Comparison of ENCODE assay signal across 20 cellular contexts in genomic region chr16:71513302-71513701, GRCh38. TPM values are rescaled to one million over a fixed set of nuclear protein-coding genes. Genes with fewer than 3 reads are reported as not detected.
A peak's percentile ranks its signal among the peaks of the same experiment; 100 is the strongest.
DNase-seq lines count a peak whose midpoint lies in the region; ATAC-seq and TF ChIP-seq lines count a peak whose summit lies in the region.
"Had no signal": no experiment of that assay in that cellular context is flagged by ENCODE, and none has a peak within 500 bp of the region (broad histone marks: within the 10 kb centered on the region; RNA-seq: fewer than 3 reads in every experiment).

No MANE protein-coding gene starts in this region.

- no peaks in the 10 kb centered on the region for H3K9me2 ChIP-seq in PC-3 (replicated peaks; ENCODE audit: low read length)

- H3F3A ChIP-seq in PC-3 (ENCODE audit: low read length, unreplicated experiment): no peaks in the 10 kb centered on the region

- H3K4me1 Mint-ChIP-seq in Calu3 (ENCODE audit: low read depth, unreplicated experiment) (peaks cover 65% of the 10 kb centered on the region), endothelial cell (ENCODE audit: unreplicated experiment) (peaks cover 12% of the 10 kb centered on the region)
- H3K4me1 Mint-ChIP-seq: CD4-positive, CD25-positive, alpha-beta regulatory T cell; CD8-positive, alpha-beta memory T cell had no signal

- H3K79me2 ChIP-seq in PC-3 (ENCODE audit: low read length): no peaks in the 10 kb centered on the region

- H3K4me2 ChIP-seq in PC-3 (ENCODE audit: low read length): no peak overlapping the region

- no peaks in the 10 kb centered on the region for H3K9me3 ChIP-seq in PC-3 (ENCODE audit: low read length)
- H3K9me3 ChIP-seq: BE2C, HAP-1 had no signal

- no peaks in the 10 kb centered on the region for H4K20me1 ChIP-seq in PC-3 (ENCODE audit: low read length)

- BruUV-seq in Calu3 (replicated peaks; lab: Mats Ljungman, UMichigan): no TSS peak
- no TSS peak for BruUV-seq in PC-3 (replicated peaks; lab: Mats Ljungman, UMichigan)

- intact Hi-C loops in Calu3 (cut with micrococcal nuclease; ENCODE audit: unreplicated experiment) (no loop called here), PC-3 (cut with micrococcal nuclease) (no loop called here)

- TF ChIP-seq CTCF in Calu3 (IDR thresholded peaks at IDR 0.05; ENCODE audit: unreplicated experiment) (no peak), PC-3 (conservative IDR thresholded peaks at IDR 0.05; ENCODE audit: low read depth, low read length) (no peak), endothelial cell (IDR thresholded peaks at IDR 0.05; ENCODE audit: unreplicated experiment) (no peak)

- peak overlapping the region; percentile 8 for H3K4me3 Mint-ChIP-seq in Calu3 (ENCODE audit: low read depth, unreplicated experiment)
- no peak overlapping the region for H3K4me3 Mint-ChIP-seq in endothelial cell (ENCODE audit: unreplicated experiment)
- H3K4me3 Mint-ChIP-seq: CD4-positive, CD25-positive, alpha-beta regulatory T cell; CD8-positive, alpha-beta memory T cell; HFFc6 had no signal

- no peak for DNase-seq in Calu3
- no peak for DNase-seq in PC-3
- no peak for DNase-seq in endothelial cell (ENCODE audit: low spot score)
- DNase-seq in left kidney (ENCODE audit: low read depth, low spot score): peak; percentile 17
- DNase-seq in HCEC 1CT: no peak
- DNase-seq in MV-4-11 (lab: John Stamatoyannopoulos, UW): no peak
- no peak for DNase-seq in GM03348 (ENCODE audit: low spot score)
- DNase-seq: ACHN; BE2C; C1 segment of cervical spinal cord; CD4-positive, CD25-positive, alpha-beta regulatory T cell; CD8-positive, alpha-beta memory T cell; COR-L47; DMS79 treated with DMSO at 0.1 percent for 48 hours; GF-D8; GM23248; HFFc6; IMR-90 had no signal

- peaks cover 23% of the 10 kb centered on the region for H3K36me3 Mint-ChIP-seq in Calu3 (ENCODE audit: insufficient read depth, unreplicated experiment)
- H3K36me3 Mint-ChIP-seq in endothelial cell (ENCODE audit: low read depth, unreplicated experiment): no peaks in the 10 kb centered on the region
- H3K36me3 Mint-ChIP-seq: CD4-positive, CD25-positive, alpha-beta regulatory T cell; CD8-positive, alpha-beta memory T cell had no signal

- H3K27ac ChIP-seq in PC-3 (ENCODE audit: low read length): no peak overlapping the region
- H3K27ac ChIP-seq: GM23248 had no signal

- peak overlapping the region; percentile 82 for H3K27ac Mint-ChIP-seq in Calu3 (ENCODE audit: unreplicated experiment)
- peak overlapping the region; percentile 44 for H3K27ac Mint-ChIP-seq in endothelial cell (ENCODE audit: unreplicated experiment)
- H3K27ac Mint-ChIP-seq: CD4-positive, CD25-positive, alpha-beta regulatory T cell; HFFc6 had no signal

- H3K9me3 Mint-ChIP-seq in Calu3 (ENCODE audit: low read depth, unreplicated experiment) (peaks cover 5% of the 10 kb centered on the region), endothelial cell (ENCODE audit: unreplicated experiment) (no peaks in the 10 kb centered on the region)
- H3K9me3 Mint-ChIP-seq: CD4-positive, CD25-positive, alpha-beta regulatory T cell; CD8-positive, alpha-beta memory T cell; HFFc6 had no signal

- H3K27me3 Mint-ChIP-seq in Calu3 (ENCODE audit: unreplicated experiment) (no peaks in the 10 kb centered on the region), endothelial cell (ENCODE audit: unreplicated experiment) (peaks cover 3% of the 10 kb centered on the region)

- no peak overlapping the region for H3K4me3 ChIP-seq in PC-3 (ENCODE audit: low read length)
- H3K4me3 ChIP-seq: GM23248, HAP-1, K562 had no signal

- 0 out of 2 replicates have a peak overlapping the region, but pooled peaks have one; percentile 22 for H2AFZ ChIP-seq in PC-3 (ENCODE audit: low read length)
- H2AFZ ChIP-seq: GM23248 had no signal

- H3K4me1 ChIP-seq in PC-3 (ENCODE audit: insufficient read depth, low read length): no peaks in the 10 kb centered on the region
- H3K4me1 ChIP-seq: BE2C, HAP-1 had no signal

- no peaks in the 10 kb centered on the region for H3K36me3 ChIP-seq in PC-3 (ENCODE audit: low read depth, low read length)
- H3K36me3 ChIP-seq: BE2C, HAP-1 had no signal

- POLR2A ChIA-PET in PC-3 (lab: Charles Lee; ENCODE audit: unreplicated experiment): no interaction called here

- CTCF ChIA-PET in Calu3 (lab: Charles Lee) (no interaction called here), PC-3 (lab: Charles Lee) (no interaction called here)

- peaks cover 7% of the 10 kb centered on the region; the same call in 1 of the 2 replicates for H3K27me3 ChIP-seq in PC-3 (ENCODE audit: low read length)

- no peak overlapping the region for H3K9ac ChIP-seq in PC-3 (ENCODE audit: low read length)
- H3K9ac ChIP-seq: GM23248 had no signal

- no peak for ATAC-seq in PC-3
- ATAC-seq: K562 had no signal

RNA-seq across cellular contexts. Expression of gene CHST4, which starts 12.9 kb away (rescaled TPM):
- 72.9 and 105 TPM in 2 replicates for total RNA-seq in Calu3 (2022)
- not detected in 2 replicates for total RNA-seq in PC-3 (2014; rRNA removed)
- 0.13 TPM for total RNA-seq in endothelial cell (ENCODE audit: unreplicated experiment)
- total RNA-seq: CD4-positive, CD25-positive, alpha-beta regulatory T cell; CD8-positive, alpha-beta memory T cell; GM23248; HFFc6; IMR-90 had no signal

RNA-seq across cellular contexts. Expression of gene ZNF19, which starts 24.2 kb away (rescaled TPM):
- total RNA-seq in Calu3 (2022) (11.1 and 11.3 TPM in 2 replicates), PC-3 (2014; rRNA removed) (0.40 and 1.5 TPM in 2 replicates), endothelial cell (ENCODE audit: unreplicated experiment) (7.5 TPM)

RNA-seq across cellular contexts. Expression of gene ZNF23, which starts 51.3 kb away (rescaled TPM):
- total RNA-seq in Calu3 (2022) (13.3 and 13.9 TPM in 2 replicates), PC-3 (2014; rRNA removed) (6.6 and 7.5 TPM in 2 replicates), endothelial cell (ENCODE audit: unreplicated experiment) (8.3 TPM)

Comparison
In these comparisons a context has a peak if more than half of its experiments do, and no peak if none do; other contexts are left out.
1. RNA of gene CHST4, which starts 12.9 kb away (total RNA-seq): 72.9 to 105 TPM in Calu3; 0.13 TPM in endothelial cell (single experiment) and not detected in PC-3; every median in the first group is over 10 times any median in the second.